ENCODE assay signal across 23 cellular contexts in the genomic region with DNA sequence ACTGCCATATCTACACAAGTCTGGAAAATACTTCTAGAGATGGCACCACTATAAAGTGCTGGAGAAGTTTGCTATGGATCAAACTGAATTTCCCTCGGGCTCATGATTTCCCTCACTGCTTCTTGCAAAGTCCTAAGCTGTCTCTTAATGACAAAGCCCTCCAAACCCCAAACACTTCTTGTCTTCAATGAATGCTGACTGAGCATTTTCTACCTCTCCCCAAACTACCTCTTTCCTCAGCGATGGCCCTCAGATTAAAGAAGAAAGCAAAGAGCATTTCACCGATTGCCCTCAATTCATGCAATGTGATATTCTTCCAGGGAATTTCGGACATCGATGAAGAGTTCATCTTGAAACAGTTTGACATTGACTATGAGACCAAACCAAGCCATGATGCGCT. TPM values are rescaled to one million over a fixed set of nuclear protein-coding genes. Genes with fewer than 3 reads are reported as not detected.
"Had no signal": no experiment of that assay in that cellular context is flagged by ENCODE, and none has a peak within 500 bp of the region (broad histone marks: within the 10 kb centered on the region; RNA-seq: fewer than 3 reads in every experiment).

No MANE protein-coding gene starts in this region.

- H3K36me3 ChIP-seq: SJCRH30 had no signal

- H3K27me3 ChIP-seq: SJCRH30 had no signal

- H3K4me1 Mint-ChIP-seq: T-cell had no signal

- H2AFZ ChIP-seq: PC-9 had no signal

- H3K4me3 Mint-ChIP-seq: T-cell had no signal

- DNase-seq: MM.1S, MV-4-11, NCI-H1092, NCI-H1105, NCI-H1436 treated with DMSO at 0.1 percent for 48 hours, NCI-H187 treated with DMSO at 0.1 percent for 48 hours, NCI-H2029, NCI-H2227 treated with DMSO at 0.1 percent for 48 hours, NCI-H446, NCI-H524 treated with DMSO at 0.1 percent for 48 hours, NCI-H526 treated with DMSO at 0.1 percent for 48 hours, NCI-H774, PC-9, SHP77, SIG-M5, SJCRH30, T-cell had no signal

- H3K27ac ChIP-seq: PC-9, RWPE1, SJCRH30, SK-N-MC had no signal

- H3K4me2 ChIP-seq: PC-9 had no signal

- H3K27ac Mint-ChIP-seq: T-cell had no signal

- H3K9me3 Mint-ChIP-seq: T-cell had no signal

- ATAC-seq: Panc1, Right ventricle myocardium inferior, SK-N-SH treated with all-trans-retinoic acid at 6 μM for 48 hours, T-cell had no signal

- H3K36me3 Mint-ChIP-seq: T-cell had no signal

- H3K4me3 ChIP-seq: PC-9, SJCRH30, SK-N-MC had no signal

RNA-seq across cellular contexts. Expression of a gene that starts 19.7 kb away (rescaled TPM):
- total RNA-seq: OCI-LY7 had no signal

RNA-seq across cellular contexts. Expression of a gene that starts 35.3 kb away (rescaled TPM):
- total RNA-seq: OCI-LY7 had no signal
